ENCODE assay signal across 18 cellular contexts in genomic region chr11:43925932-43926505, GRCh38. TPM values are rescaled to one million over a fixed set of nuclear protein-coding genes. Genes with fewer than 3 reads are reported as not detected.
A peak's percentile ranks its signal among the peaks of the same experiment; 100 is the strongest.
DNase-seq lines count a peak whose midpoint lies in the region; ATAC-seq and TF ChIP-seq lines count a peak whose summit lies in the region.
"Had no signal": no experiment of that assay in that cellular context is flagged by ENCODE, and none has a peak within 500 bp of the region (broad histone marks: within the 10 kb centered on the region; RNA-seq: fewer than 3 reads in every experiment).

No MANE protein-coding gene starts in this region.

- peak; percentile 30 for DNase-seq in H7
- peak; percentile 87 for DNase-seq in SK-N-SH
- no peak for DNase-seq in hepatocyte (ENCODE audit: low spot score)
- no peak for DNase-seq in spleen
- no peak for DNase-seq in activated CD4-positive, alpha-beta T cell treated with anti-CD3 and anti-CD28 coated beads for 1 hour
- no peak for DNase-seq in SKM-1 (lab: John Stamatoyannopoulos, UW; ENCODE audit: unreplicated experiment)
- DNase-seq: activated CD4-positive, alpha-beta T cell treated with anti-CD3 and anti-CD28 coated beads, Interleukin-2, amount 50 U/mL, for 1 hour; activated gamma-delta T cell treated with Interleukin-2 at 50 U/mL for 16 hours; CD8-positive, alpha-beta memory T cell; effector memory CD8-positive, alpha-beta T cell; EL; hippocampal formation; NCI-H1048; NCI-H2081 treated with DMSO at 0.1 percent for 48 hours; stimulated activated naive CD4-positive, alpha-beta T cell treated with Interleukin-2 at 50 U/mL for 16 hours; T-cell had no signal

- no peaks in the 10 kb centered on the region for H3K79me2 ChIP-seq in SK-N-SH (ENCODE audit: insufficient read depth)
- H3K79me2 ChIP-seq in hepatocyte, result no peaks in the 10 kb centered on the region

- H3K27ac ChIP-seq in SK-N-SH (ENCODE audit: low read depth in 2 of 2, low read length in 1 of 2) (peak overlapping the region; percentile 32 to 100; a peak in 3 of 4 replicates), hepatocyte (peak overlapping the region; percentile 16), spleen (peak overlapping the region in 5 of 8 donors; percentile 34 to 78 (median 74))

- peaks cover 0 to 85% of the 10 kb centered on the region in 2 experiments; a peak in 3 of 4 replicates for H3K4me1 ChIP-seq in SK-N-SH (ENCODE audit: control insufficient read depth in 1 of 2, insufficient read depth in 2 of 2, low read depth in 1 of 2, low read length in 1 of 2)
- peaks cover 21% of the 10 kb centered on the region for H3K4me1 ChIP-seq in hepatocyte (ENCODE audit: insufficient read depth)
- H3K4me1 ChIP-seq in spleen, result peaks cover 12 to 77% (median 41%) of the 10 kb centered on the region in 6 donors

- no peaks in the 10 kb centered on the region for H3K9me3 ChIP-seq in SK-N-SH
- no peaks in the 10 kb centered on the region for H3K9me3 ChIP-seq in hepatocyte (ENCODE audit: low read depth)
- H3K9me3 ChIP-seq in spleen, result no peaks in the 10 kb centered on the region

- no peak overlapping the region for H3K9ac ChIP-seq in SK-N-SH

- CTCF ChIA-PET in SK-N-SH (lab: Yijun Ruan, JAX), result interaction anchor here (0.6 to 15.0 kb wide), 9 partner anchors 10 to 113 kb away, joined by 3 to 222 read pairs (median 16); partner anchors contain the start of gene C11orf96

- no peaks in the 10 kb centered on the region for H3K36me3 ChIP-seq in H7 (replicated peaks; ENCODE audit: control insufficient read depth, insufficient read depth, low read length)
- H3K36me3 ChIP-seq in SK-N-SH (replicated peaks in 1 of 2; ENCODE audit: control insufficient read depth in 1 of 2, insufficient read depth in 2 of 2, low read length in 1 of 2), result peaks cover 6 to 8% of the 10 kb centered on the region in 2 experiments
- no peaks in the 10 kb centered on the region for H3K36me3 ChIP-seq in hepatocyte (replicated peaks; ENCODE audit: insufficient read depth, low read depth)
- H3K36me3 ChIP-seq in spleen, result peaks cover 0 to 28% (median 9%) of the 10 kb centered on the region in 6 donors

- no peaks in the 10 kb centered on the region for H3K9me2 ChIP-seq in SK-N-SH
- no peaks in the 10 kb centered on the region for H3K9me2 ChIP-seq in hepatocyte (replicated peaks; ENCODE audit: insufficient read depth)

- WGBS in SK-N-SH (ENCODE audit: low lambda C conversion rate), result 53% methylated on average over 11 of the region's 12 CpGs
- WGBS in hepatocyte (ENCODE audit: low lambda C conversion rate, missing lambda C conversion rate), result 53% methylated on average over 12 of the region's 12 CpGs
- WGBS in spleen, 5 donors, result 64 to 78% (median 69%) methylated on average over 12 of the region's 12 CpGs

- no peaks in the 10 kb centered on the region for H3F3A ChIP-seq in SK-N-SH (replicated peaks; ENCODE audit: insufficient read depth)

- ATAC-seq in GM21529 (IDR thresholded peaks at IDR 0.05; ENCODE audit: unreplicated experiment) (no peak), GM18873 (IDR thresholded peaks at IDR 0.05; ENCODE audit: low FRiP score, unreplicated experiment) (no peak)
- ATAC-seq: effector memory CD8-positive, alpha-beta T cell; T-cell had no signal

- no peak; the same call in none of the 2 replicates for TF ChIP-seq RAD21 in SK-N-SH (IDR thresholded peaks at IDR 0.05; ENCODE audit: low read length)

- POLR2A ChIA-PET in SK-N-SH (lab: Yijun Ruan, JAX), result interaction anchor here (0.6 to 9.1 kb wide), 8 partner anchors 8 to 381 kb away, joined by 3 to 213 read pairs (median 13); partner anchors contain the start of gene C11orf96

- no peak overlapping the region for H2AFZ ChIP-seq in SK-N-SH (ENCODE audit: low read depth)
- no peak overlapping the region for H2AFZ ChIP-seq in hepatocyte

- no peaks in the 10 kb centered on the region for H4K20me1 ChIP-seq in SK-N-SH (ENCODE audit: insufficient read depth)
- H4K20me1 ChIP-seq in hepatocyte (ENCODE audit: insufficient read depth, poor library complexity, severe bottlenecking), result no peaks in the 10 kb centered on the region

- intact Hi-C loops in spleen (cut with DNase I; ENCODE audit: low total_unique reads), result no loop called here

- no peak for TF ChIP-seq POLR2A in spleen (IDR thresholded peaks at IDR 0.05)

- H3K4me2 ChIP-seq in SK-N-SH (no peak overlapping the region), hepatocyte (no peak overlapping the region)

- no peaks in the 10 kb centered on the region for H3K27me3 ChIP-seq in H7 (ENCODE audit: control insufficient read depth, insufficient read depth, low read length)
- no peaks in the 10 kb centered on the region for H3K27me3 ChIP-seq in SK-N-SH (ENCODE audit: insufficient read depth)
- H3K27me3 ChIP-seq in hepatocyte, result no peaks in the 10 kb centered on the region
- H3K27me3 ChIP-seq in spleen (replicated peaks in 1 of 7), result no peaks in the 10 kb centered on the region

- TF ChIP-seq EP300 in SK-N-SH (IDR thresholded peaks at IDR 0.05; ENCODE audit: borderline replicate concordance in 1 of 2, low read depth in 1 of 2, low read length in 1 of 2), result peak in 1 of 2 experiments; percentile 96; a peak in 2 of 4 replicates

- no peak for TF ChIP-seq CTCF in SK-N-SH (IDR thresholded peaks at IDR 0.05)
- TF ChIP-seq CTCF in hepatocyte (IDR thresholded peaks at IDR 0.05; ENCODE audit: poor library complexity), result no peak
- TF ChIP-seq CTCF in spleen (IDR thresholded peaks at IDR 0.05 in 8 of 11, conservative IDR thresholded peaks at IDR 0.05 in 3 of 11), result no peak

- H3K4me3 ChIP-seq in H7 (ENCODE audit: insufficient read depth, low read depth, low read length) (no peak overlapping the region), SK-N-SH (ENCODE audit: low read depth in 2 of 2, low read length in 1 of 2) (no peak overlapping the region), hepatocyte (no peak overlapping the region), spleen (no peak overlapping the region)

TF ChIP-seq in SK-N-SH, 30 proteins besides CTCF, POLR2A, EP300 and RAD21:
- TF ChIP-seq FOXM1 (IDR thresholded peaks at IDR 0.05; ENCODE audit: low read depth) (no peak), RFX5 (IDR thresholded peaks at IDR 0.05; ENCODE audit: low read length) (no peak), SMC3 (IDR thresholded peaks at IDR 0.05; ENCODE audit: low read depth, low read length) (peak; percentile 22; the same call in 1 of the 2 replicates), EZH2phosphoT487 (IDR thresholded peaks at IDR 0.05; ENCODE audit: borderline replicate concordance, low read depth) (no peak), RCOR1 (IDR thresholded peaks at IDR 0.05; ENCODE audit: low read length) (peak; percentile 89), USF1 (IDR thresholded peaks at IDR 0.05; ENCODE audit: borderline replicate concordance, low read depth) (no peak), FOXJ3 (CRISPR knock-in tag; IDR thresholded peaks at IDR 0.05) (peak; percentile 91), CHD2 (IDR thresholded peaks at IDR 0.05; ENCODE audit: low read length, partially characterized antibody) (peak; percentile 74), MXI1 (IDR thresholded peaks at IDR 0.05; ENCODE audit: low read depth, low read length) (peak; percentile 71), TCF12 (IDR thresholded peaks at IDR 0.05) (0 out of 2 replicates have a peak, but pooled peaks have one; percentile 33), GATA2 (CRISPR knock-in tag; IDR thresholded peaks at IDR 0.05) (peak; percentile 82), NRF1 (IDR thresholded peaks at IDR 0.05; ENCODE audit: low read depth, low read length) (no peak), POLR2AphosphoS5 (IDR thresholded peaks at IDR 0.05; ENCODE audit: low read depth, low read length) (no peak)
- TF ChIP-seq, protein P1, sequence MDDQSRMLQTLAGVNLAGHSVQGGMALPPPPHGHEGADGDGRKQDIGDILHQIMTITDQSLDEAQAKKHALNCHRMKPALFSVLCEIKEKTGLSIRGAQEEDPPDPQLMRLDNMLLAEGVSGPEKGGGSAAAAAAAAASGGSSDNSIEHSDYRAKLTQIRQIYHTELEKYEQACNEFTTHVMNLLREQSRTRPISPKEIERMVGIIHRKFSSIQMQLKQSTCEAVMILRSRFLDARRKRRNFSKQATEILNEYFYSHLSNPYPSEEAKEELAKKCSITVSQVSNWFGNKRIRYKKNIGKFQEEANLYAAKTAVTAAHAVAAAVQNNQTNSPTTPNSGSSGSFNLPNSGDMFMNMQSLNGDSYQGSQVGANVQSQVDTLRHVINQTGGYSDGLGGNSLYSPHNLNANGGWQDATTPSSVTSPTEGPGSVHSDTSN (IDR thresholded peaks at IDR 0.05), result no peak

RNA-seq across cellular contexts. Expression of gene C11orf96, which starts 16.4 kb away (rescaled TPM):
- 2.9 and 4.1 TPM in 2 replicates for total RNA-seq in H7 (2014; rRNA removed; shearing (Covaris generic))
- polyA plus RNA-seq in SK-N-SH (2012; rRNA removed) (11.1 and 18.0 TPM in 2 replicates), hepatocyte (9.3 and 13.3 TPM in 2 replicates), spleen (10 to 100 TPM; 13.2 to 26.7 (median 26.3) TPM)
- 14.6 and 28.5 TPM in 2 replicates for polyA plus RNA-seq in SK-N-SH (2012; cell fraction: cytosol; rRNA removed)
- polyA plus RNA-seq in SK-N-SH (2012; cell fraction: nucleus; rRNA removed), result 20.2 and 38.7 TPM in 2 replicates
- total RNA-seq in hepatocyte (23.2 and 30.7 TPM in 2 replicates), spleen (100 to 1,000 TPM in 1 of 7 donors, 10 to 100 TPM in 6; 20.8 to 103 (median 68.4) TPM)
- polyA plus RNA-seq: CD8-positive, alpha-beta memory T cell had no signal

RNA-seq across cellular contexts. Expression of gene ALKBH3, which starts 45.4 kb away (rescaled TPM):
- total RNA-seq in H7 (2014; rRNA removed; shearing (Covaris generic)), result 15.7 and 16.3 TPM in 2 replicates
- polyA plus RNA-seq in SK-N-SH (2012; rRNA removed), result 27.0 and 34.2 TPM in 2 replicates
- 31.6 and 37.2 TPM in 2 replicates for polyA plus RNA-seq in SK-N-SH (2012; cell fraction: cytosol; rRNA removed)
- polyA plus RNA-seq in SK-N-SH (2012; cell fraction: nucleus; rRNA removed), result 27.6 and 30.8 TPM in 2 replicates
- 22.0 and 27.2 TPM in 2 replicates for total RNA-seq in hepatocyte
- polyA plus RNA-seq in hepatocyte, result 18.2 and 23.8 TPM in 2 replicates
- 10 to 100 TPM; 21.6 to 42.2 (median 31.7) TPM for total RNA-seq in spleen
- polyA plus RNA-seq in spleen, result 10 to 100 TPM; 28.2 to 36.6 (median 33.5) TPM

Comparison
In these comparisons a context has a peak if more than half of its experiments do, and no peak if none do; other contexts are left out.
1. DNase-seq: peak in H7 (single experiment) and SK-N-SH (single experiment); none in hepatocyte (single experiment), spleen (single experiment), activated CD4-positive, alpha-beta T cell treated with anti-CD3 and anti-CD28 coated beads for 1 hour (single experiment) and SKM-1 (single experiment).
2. H3K27ac ChIP-seq: peak in every context shown above with its lines; median percentile 74 in spleen; 66 in SK-N-SH; 16 in hepatocyte.